1 cellular context compared by ENCODE assay signal in genomic region chr7:5528815-5529442, GRCh38.
TF ChIP-seq lines count a peak whose summit lies in the region.

No MANE protein-coding gene starts in this region.

TF ChIP-seq in HepG2, 621 proteins besides CTCF, POLR2A, EP300 and RAD21 (continued from another document):
- TF ChIP-seq ZHX2 (IDR thresholded peaks at IDR 0.05; ENCODE audit: low read depth) = no peak
- TF ChIP-seq ZHX2 (CRISPR knock-in tag; IDR thresholded peaks at IDR 0.05; ENCODE audit: borderline replicate concordance) = no peak
- TF ChIP-seq ZNF800 (CRISPR knock-in tag; IDR thresholded peaks at IDR 0.05) = 0 out of 2 replicates have a peak, but pooled peaks have one; percentile 7
